1 cellular context compared by ENCODE assay signal in the genomic region with DNA sequence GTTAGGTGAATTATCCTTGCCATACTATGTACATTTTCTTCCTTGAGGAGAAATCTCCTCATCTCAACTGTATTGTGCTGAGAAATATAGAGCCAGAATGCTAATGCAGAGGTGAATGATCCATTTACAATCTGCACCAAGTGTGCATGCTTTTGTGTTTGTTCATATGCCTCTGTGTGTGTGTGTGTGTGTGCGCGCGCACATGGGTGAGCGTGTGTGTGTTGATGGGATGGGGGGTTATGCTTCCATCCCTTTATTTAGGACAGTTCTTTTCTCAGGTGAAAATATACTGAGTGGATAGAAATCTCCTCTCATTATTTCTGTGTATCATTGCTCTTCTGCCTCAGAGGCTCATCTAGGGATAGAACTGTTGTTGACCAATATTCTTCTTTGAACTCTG.
A peak's percentile ranks its signal among the peaks of the same experiment; 100 is the strongest.
TF ChIP-seq lines count a peak whose summit lies in the region.

No MANE protein-coding gene starts in this region.

TF ChIP-seq in K562, 482 proteins besides CTCF, POLR2A, EP300 and RAD21:
- TF ChIP-seq, protein P1, sequence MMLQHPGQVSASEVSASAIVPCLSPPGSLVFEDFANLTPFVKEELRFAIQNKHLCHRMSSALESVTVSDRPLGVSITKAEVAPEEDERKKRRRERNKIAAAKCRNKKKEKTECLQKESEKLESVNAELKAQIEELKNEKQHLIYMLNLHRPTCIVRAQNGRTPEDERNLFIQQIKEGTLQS (IDR thresholded peaks at IDR 0.05), result no peak
- TF ChIP-seq, protein P1 (CRISPR knock-in tag; conservative IDR thresholded peaks at IDR 0.05), result no peak
- TF ChIP-seq, protein P2, sequence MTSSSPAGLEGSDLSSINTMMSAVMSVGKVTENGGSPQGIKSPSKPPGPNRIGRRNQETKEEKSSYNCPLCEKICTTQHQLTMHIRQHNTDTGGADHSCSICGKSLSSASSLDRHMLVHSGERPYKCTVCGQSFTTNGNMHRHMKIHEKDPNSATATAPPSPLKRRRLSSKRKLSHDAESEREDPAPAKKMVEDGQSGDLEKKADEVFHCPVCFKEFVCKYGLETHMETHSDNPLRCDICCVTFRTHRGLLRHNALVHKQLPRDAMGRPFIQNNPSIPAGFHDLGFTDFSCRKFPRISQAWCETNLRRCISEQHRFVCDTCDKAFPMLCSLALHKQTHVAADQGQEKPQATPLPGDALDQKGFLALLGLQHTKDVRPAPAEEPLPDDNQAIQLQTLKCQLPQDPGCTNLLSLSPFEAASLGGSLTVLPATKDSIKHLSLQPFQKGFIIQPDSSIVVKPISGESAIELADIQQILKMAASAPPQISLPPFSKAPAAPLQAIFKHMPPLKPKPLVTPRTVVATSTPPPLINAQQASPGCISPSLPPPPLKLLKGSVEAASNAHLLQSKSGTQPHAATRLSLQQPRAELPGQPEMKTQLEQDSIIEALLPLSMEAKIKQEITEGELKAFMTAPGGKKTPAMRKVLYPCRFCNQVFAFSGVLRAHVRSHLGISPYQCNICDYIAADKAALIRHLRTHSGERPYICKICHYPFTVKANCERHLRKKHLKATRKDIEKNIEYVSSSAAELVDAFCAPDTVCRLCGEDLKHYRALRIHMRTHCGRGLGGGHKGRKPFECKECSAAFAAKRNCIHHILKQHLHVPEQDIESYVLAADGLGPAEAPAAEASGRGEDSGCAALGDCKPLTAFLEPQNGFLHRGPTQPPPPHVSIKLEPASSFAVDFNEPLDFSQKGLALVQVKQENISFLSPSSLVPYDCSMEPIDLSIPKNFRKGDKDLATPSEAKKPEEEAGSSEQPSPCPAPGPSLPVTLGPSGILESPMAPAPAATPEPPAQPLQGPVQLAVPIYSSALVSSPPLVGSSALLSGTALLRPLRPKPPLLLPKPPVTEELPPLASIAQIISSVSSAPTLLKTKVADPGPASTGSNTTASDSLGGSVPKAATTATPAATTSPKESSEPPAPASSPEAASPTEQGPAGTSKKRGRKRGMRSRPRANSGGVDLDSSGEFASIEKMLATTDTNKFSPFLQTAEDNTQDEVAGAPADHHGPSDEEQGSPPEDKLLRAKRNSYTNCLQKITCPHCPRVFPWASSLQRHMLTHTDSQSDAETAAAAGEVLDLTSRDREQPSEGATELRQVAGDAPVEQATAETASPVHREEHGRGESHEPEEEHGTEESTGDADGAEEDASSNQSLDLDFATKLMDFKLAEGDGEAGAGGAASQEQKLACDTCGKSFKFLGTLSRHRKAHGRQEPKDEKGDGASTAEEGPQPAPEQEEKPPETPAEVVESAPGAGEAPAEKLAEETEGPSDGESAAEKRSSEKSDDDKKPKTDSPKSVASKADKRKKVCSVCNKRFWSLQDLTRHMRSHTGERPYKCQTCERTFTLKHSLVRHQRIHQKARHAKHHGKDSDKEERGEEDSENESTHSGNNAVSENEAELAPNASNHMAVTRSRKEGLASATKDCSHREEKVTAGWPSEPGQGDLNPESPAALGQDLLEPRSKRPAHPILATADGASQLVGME (CRISPR knock-in tag; IDR thresholded peaks at IDR 0.05), result no peak
- no peak for TF ChIP-seq COPS2 (conservative IDR thresholded peaks at IDR 0.05)
- peak; percentile 75 to 80 for TF ChIP-seq NRF1 (conservative IDR thresholded peaks at IDR 0.05 in 1 of 2, IDR thresholded peaks at IDR 0.05 in 1 of 2)
- peak; percentile 47; the same call in 1 of the 2 replicates for TF ChIP-seq MYC (IDR thresholded peaks at IDR 0.05; ENCODE audit: low read depth, low read length)
- no peak for TF ChIP-seq MYC (CRISPR knock-in tag; IDR thresholded peaks at IDR 0.05; ENCODE audit: borderline replicate concordance, low read depth)
- TF ChIP-seq, protein P3, sequence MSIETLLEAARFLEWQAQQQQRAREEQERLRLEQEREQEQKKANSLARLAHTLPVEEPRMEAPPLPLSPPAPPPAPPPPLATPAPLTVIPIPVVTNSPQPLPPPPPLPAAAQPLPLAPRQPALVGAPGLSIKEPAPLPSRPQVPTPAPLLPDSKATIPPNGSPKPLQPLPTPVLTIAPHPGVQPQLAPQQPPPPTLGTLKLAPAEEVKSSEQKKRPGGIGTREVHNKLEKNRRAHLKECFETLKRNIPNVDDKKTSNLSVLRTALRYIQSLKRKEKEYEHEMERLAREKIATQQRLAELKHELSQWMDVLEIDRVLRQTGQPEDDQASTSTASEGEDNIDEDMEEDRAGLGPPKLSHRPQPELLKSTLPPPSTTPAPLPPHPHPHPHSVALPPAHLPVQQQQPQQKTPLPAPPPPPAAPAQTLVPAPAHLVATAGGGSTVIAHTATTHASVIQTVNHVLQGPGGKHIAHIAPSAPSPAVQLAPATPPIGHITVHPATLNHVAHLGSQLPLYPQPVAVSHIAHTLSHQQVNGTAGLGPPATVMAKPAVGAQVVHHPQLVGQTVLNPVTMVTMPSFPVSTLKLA (conservative IDR thresholded peaks at IDR 0.05), result peak; percentile 70 to 77; a peak in 3 of 4 replicates
- TF ChIP-seq PTRF (tag; IDR thresholded peaks at IDR 0.05), result no peak
- TF ChIP-seq, protein P4, sequence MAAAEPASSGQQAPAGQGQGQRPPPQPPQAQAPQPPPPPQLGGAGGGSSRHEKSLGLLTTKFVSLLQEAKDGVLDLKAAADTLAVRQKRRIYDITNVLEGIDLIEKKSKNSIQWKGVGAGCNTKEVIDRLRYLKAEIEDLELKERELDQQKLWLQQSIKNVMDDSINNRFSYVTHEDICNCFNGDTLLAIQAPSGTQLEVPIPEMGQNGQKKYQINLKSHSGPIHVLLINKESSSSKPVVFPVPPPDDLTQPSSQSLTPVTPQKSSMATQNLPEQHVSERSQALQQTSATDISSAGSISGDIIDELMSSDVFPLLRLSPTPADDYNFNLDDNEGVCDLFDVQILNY (CRISPR knock-in tag; IDR thresholded peaks at IDR 0.05), result no peak
- no peak for TF ChIP-seq ZBTB17 (CRISPR knock-in tag; IDR thresholded peaks at IDR 0.05)
- TF ChIP-seq, protein P5, sequence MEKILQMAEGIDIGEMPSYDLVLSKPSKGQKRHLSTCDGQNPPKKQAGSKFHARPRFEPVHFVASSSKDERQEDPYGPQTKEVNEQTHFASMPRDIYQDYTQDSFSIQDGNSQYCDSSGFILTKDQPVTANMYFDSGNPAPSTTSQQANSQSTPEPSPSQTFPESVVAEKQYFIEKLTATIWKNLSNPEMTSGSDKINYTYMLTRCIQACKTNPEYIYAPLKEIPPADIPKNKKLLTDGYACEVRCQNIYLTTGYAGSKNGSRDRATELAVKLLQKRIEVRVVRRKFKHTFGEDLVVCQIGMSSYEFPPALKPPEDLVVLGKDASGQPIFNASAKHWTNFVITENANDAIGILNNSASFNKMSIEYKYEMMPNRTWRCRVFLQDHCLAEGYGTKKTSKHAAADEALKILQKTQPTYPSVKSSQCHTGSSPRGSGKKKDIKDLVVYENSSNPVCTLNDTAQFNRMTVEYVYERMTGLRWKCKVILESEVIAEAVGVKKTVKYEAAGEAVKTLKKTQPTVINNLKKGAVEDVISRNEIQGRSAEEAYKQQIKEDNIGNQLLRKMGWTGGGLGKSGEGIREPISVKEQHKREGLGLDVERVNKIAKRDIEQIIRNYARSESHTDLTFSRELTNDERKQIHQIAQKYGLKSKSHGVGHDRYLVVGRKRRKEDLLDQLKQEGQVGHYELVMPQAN (IDR thresholded peaks at IDR 0.05; ENCODE audit: borderline replicate concordance), result peak; percentile 23; the same call in 1 of the 2 replicates
